In the genomic region with DNA sequence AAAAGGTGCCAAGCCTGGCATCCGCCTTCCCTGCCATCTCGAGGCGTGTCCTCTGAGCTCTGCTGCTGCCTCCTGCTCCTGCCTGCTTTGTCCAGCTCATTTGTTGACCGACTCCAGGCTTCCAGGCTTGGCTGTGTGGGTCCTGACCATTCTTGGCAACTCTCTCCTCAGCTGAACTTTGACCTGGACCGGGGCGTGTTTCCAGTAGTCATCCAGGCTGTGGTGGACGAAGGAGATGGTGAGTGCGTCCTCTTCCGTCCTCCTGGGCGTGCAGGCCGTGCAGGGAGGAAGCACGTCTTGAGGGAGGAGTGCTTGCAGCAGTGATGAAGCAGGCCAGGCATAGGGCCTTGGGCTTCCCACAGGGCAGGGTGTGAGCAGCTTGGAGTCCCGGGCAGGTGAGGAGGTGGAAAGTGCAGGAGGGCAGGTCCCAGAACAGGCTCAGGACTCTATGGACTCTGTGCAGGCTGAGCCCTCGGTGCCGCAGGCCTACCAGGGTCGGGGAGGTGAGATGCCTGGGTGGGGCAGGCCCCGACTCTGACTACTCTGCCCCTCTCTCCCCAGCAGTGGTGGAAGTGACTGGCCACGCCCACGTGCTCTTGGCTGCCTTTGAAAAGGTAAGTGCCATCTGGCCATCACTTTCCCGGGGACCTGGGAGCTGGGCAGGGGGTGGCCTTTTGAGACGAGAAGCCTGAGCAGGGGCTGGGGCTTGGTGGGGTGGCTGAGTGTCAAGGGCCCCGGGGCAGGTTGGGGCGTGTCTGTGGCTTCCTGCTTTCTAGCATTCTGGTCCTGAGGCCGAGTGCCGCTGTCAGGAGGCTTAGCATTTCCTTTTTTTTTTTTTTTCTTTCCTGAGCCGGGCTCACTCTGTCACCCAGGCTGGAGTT, we compare ENCODE assay signal across 9 cellular contexts. TPM values are rescaled to one million over a fixed set of nuclear protein-coding genes. Genes with fewer than 3 reads are reported as not detected.
DNase-seq lines count a peak whose midpoint lies in the region; ATAC-seq and TF ChIP-seq lines count a peak whose summit lies in the region.
"Had no signal": no experiment of that assay in that cellular context is flagged by ENCODE, and none has a peak within 500 bp of the region (broad histone marks: within the 10 kb centered on the region; RNA-seq: fewer than 3 reads in every experiment).

No MANE protein-coding gene starts in this region.

- H2BK120ac ChIP-seq in mesenchymal stem cell (ENCODE audit: low read depth, low read length): no peak overlapping the region

- H2AK5ac ChIP-seq in mesenchymal stem cell (ENCODE audit: low read length, severe bottlenecking): no peak overlapping the region

- no peaks in the 10 kb centered on the region for H3K9me3 Mint-ChIP-seq in CD4-positive, CD25-positive, alpha-beta regulatory T cell

- peaks cover 4% of the 10 kb centered on the region for H3K36me3 Mint-ChIP-seq in CD4-positive, CD25-positive, alpha-beta regulatory T cell

- no peak for TF ChIP-seq POLR2A in heart left ventricle (IDR thresholded peaks at IDR 0.05)

- H3K4me1 ChIP-seq in CD4-positive, CD25-positive, alpha-beta regulatory T cell (ENCODE audit: control insufficient read depth, insufficient read depth, low read length, poor library complexity, severe bottlenecking): peaks cover 42% of the 10 kb centered on the region
- H3K4me1 ChIP-seq in heart left ventricle (peaks cover 0 to 45% (median 23%) of the 10 kb centered on the region in 12 donors), mesenchymal stem cell (ENCODE audit: control insufficient read depth, insufficient read depth, low read depth, low read length) (peaks cover 24% of the 10 kb centered on the region)
- H3K4me1 ChIP-seq: SJSA1 had no signal

- H3K4me3 Mint-ChIP-seq in CD4-positive, CD25-positive, alpha-beta regulatory T cell: peak overlapping the region; percentile 66 to 82 (median 71)

- peak; percentile 78 to 83 for ATAC-seq in CD4-positive, CD25-positive, alpha-beta regulatory T cell (ENCODE audit: low read depth in 2 of 2)
- ATAC-seq in heart left ventricle (peak in 3 of 4 donors; percentile 46 to 51 (median 50)), HG02981 (IDR thresholded peaks at IDR 0.05; ENCODE audit: unreplicated experiment) (no peak), HG03135 (IDR thresholded peaks at IDR 0.05; ENCODE audit: unreplicated experiment) (no peak)

- H3K9me3 ChIP-seq in CD4-positive, CD25-positive, alpha-beta regulatory T cell (ENCODE audit: control insufficient read depth in 2 of 2, low read length in 2 of 2): no peaks in the 10 kb centered on the region
- H3K9me3 ChIP-seq in heart left ventricle (no peaks in the 10 kb centered on the region), mesenchymal stem cell (ENCODE audit: control insufficient read depth, low read length) (no peaks in the 10 kb centered on the region)
- H3K9me3 ChIP-seq: SJSA1 had no signal

- H3K18ac ChIP-seq in mesenchymal stem cell (ENCODE audit: low read depth in 1 of 2, low read length in 2 of 2): no peak overlapping the region

- peak overlapping the region; percentile 75 to 92 (median 90) for H3K27ac Mint-ChIP-seq in CD4-positive, CD25-positive, alpha-beta regulatory T cell

- no peaks in the 10 kb centered on the region for H3K27me3 Mint-ChIP-seq in CD4-positive, CD25-positive, alpha-beta regulatory T cell

- no peak overlapping the region for H3K4me3 ChIP-seq in CD4-positive, CD25-positive, alpha-beta regulatory T cell (ENCODE audit: low read depth, low read length)
- H3K4me3 ChIP-seq in heart left ventricle (no peak overlapping the region), mesenchymal stem cell (ENCODE audit: insufficient read depth in 1 of 2, low read depth in 1 of 2, low read length in 2 of 2) (no peak overlapping the region)
- H3K4me3 ChIP-seq: SJSA1 had no signal

- H3K4me2 ChIP-seq in mesenchymal stem cell (ENCODE audit: low read length, poor library complexity, severe bottlenecking): no peak overlapping the region

- H2AFZ ChIP-seq in mesenchymal stem cell (ENCODE audit: low read depth, low read length): no peak overlapping the region

- H3K9ac ChIP-seq in mesenchymal stem cell (ENCODE audit: low read length): no peak overlapping the region

- intact Hi-C loops in heart left ventricle (cut with DNase I): no loop called here

- no peak for TF ChIP-seq CTCF in heart left ventricle (IDR thresholded peaks at IDR 0.05)

- H2BK15ac ChIP-seq in mesenchymal stem cell (ENCODE audit: low read depth, poor library complexity, severe bottlenecking): no peak overlapping the region

- peak overlapping the region; percentile 70 for H3K27ac ChIP-seq in CD4-positive, CD25-positive, alpha-beta regulatory T cell (ENCODE audit: insufficient read depth, low read length, poor library complexity, severe bottlenecking)
- H3K27ac ChIP-seq in heart left ventricle: peak overlapping the region in 4 of 12 donors; percentile 20 to 77 (median 29)
- no peak overlapping the region for H3K27ac ChIP-seq in mesenchymal stem cell (ENCODE audit: low read length, poor library complexity, severe bottlenecking)
- H3K27ac ChIP-seq: SJSA1 had no signal

- peak; percentile 19 to 83 (median 49) for DNase-seq in CD4-positive, CD25-positive, alpha-beta regulatory T cell
- DNase-seq in MV-4-11 (lab: John Stamatoyannopoulos, UW) (peak; percentile 80), heart left ventricle (peak in 3 of 5 donors; percentile 42 to 74 (median 56)), mesenchymal stem cell (no peak)
- DNase-seq in activated CD8-positive, alpha-beta memory T cell treated with anti-CD3 and anti-CD28 coated beads, Interleukin-2, amount 50 U/mL, for 1 hour (ENCODE audit: extremely low read depth): peak; percentile 11
- DNase-seq in stimulated activated CD8-positive, alpha-beta memory T cell treated with anti-CD3 and anti-CD28 coated beads, Interleukin-7, amount 100 ng/mL, for 24 hours (ENCODE audit: low read depth): peak; percentile 31

- no peak overlapping the region for H3K4ac ChIP-seq in mesenchymal stem cell (ENCODE audit: low read depth in 1 of 2, low read length in 2 of 2)

- H3K23ac ChIP-seq in mesenchymal stem cell (ENCODE audit: low read length in 2 of 2): no peak overlapping the region

- no peak overlapping the region for H2BK5ac ChIP-seq in mesenchymal stem cell (ENCODE audit: low read depth, low read length, poor library complexity, severe bottlenecking)

- WGBS in heart left ventricle, 4 donors: 61 to 72% (median 63%) methylated on average over 24 to 26 of the region's 26 CpGs
- WGBS in mesenchymal stem cell: 91% methylated on average over 26 of the region's 26 CpGs

- H4K91ac ChIP-seq in mesenchymal stem cell (ENCODE audit: low read length): no peak overlapping the region

- H3K14ac ChIP-seq in mesenchymal stem cell (ENCODE audit: low read length in 2 of 2): no peak overlapping the region

- no peak overlapping the region for H4K8ac ChIP-seq in mesenchymal stem cell (ENCODE audit: low read length)

- H2BK12ac ChIP-seq in mesenchymal stem cell (ENCODE audit: low read length in 2 of 2): no peak overlapping the region

- no peaks in the 10 kb centered on the region for H3K27me3 ChIP-seq in CD4-positive, CD25-positive, alpha-beta regulatory T cell (ENCODE audit: control insufficient read depth, insufficient read depth, low read length)
- no peaks in the 10 kb centered on the region for H3K27me3 ChIP-seq in heart left ventricle
- no peaks in the 10 kb centered on the region for H3K27me3 ChIP-seq in mesenchymal stem cell (ENCODE audit: control insufficient read depth in 1 of 2, insufficient read depth in 1 of 2, low read length in 2 of 2)
- H3K27me3 ChIP-seq: SJSA1 had no signal

- H3K36me3 ChIP-seq in CD4-positive, CD25-positive, alpha-beta regulatory T cell (ENCODE audit: control insufficient read depth, insufficient read depth, low read length): peaks cover 29% of the 10 kb centered on the region
- peaks cover 0 to 67% (median 53%) of the 10 kb centered on the region in 9 donors for H3K36me3 ChIP-seq in heart left ventricle
- peaks cover 66 to 81% of the 10 kb centered on the region in 2 experiments for H3K36me3 ChIP-seq in mesenchymal stem cell (ENCODE audit: control insufficient read depth in 1 of 2, insufficient read depth in 2 of 2, low read depth in 1 of 2, low read length in 2 of 2)

- peaks cover 0 to 53% (median 18%) of the 10 kb centered on the region in 4 donors for H3K4me1 Mint-ChIP-seq in CD4-positive, CD25-positive, alpha-beta regulatory T cell

- peaks cover 43% of the 10 kb centered on the region for H3K79me1 ChIP-seq in mesenchymal stem cell (replicated peaks; ENCODE audit: low read length, poor library complexity, severe bottlenecking)

RNA-seq across cellular contexts. Expression of a gene that starts 28.6 kb away (rescaled TPM):
- total RNA-seq in CD4-positive, CD25-positive, alpha-beta regulatory T cell: 43.7 TPM
- polyA plus RNA-seq in CD4-positive, CD25-positive, alpha-beta regulatory T cell: 100 to 1,000 TPM in 1 of 4 donors, 10 to 100 TPM in 3; 77.8 to 110 (median 91.5) TPM
- 10 to 100 TPM; 33.1 to 65.2 (median 46.4) TPM for total RNA-seq in heart left ventricle
- polyA plus RNA-seq in heart left ventricle: 10 to 100 TPM; 47.5 to 51.0 TPM
- polyA plus RNA-seq in mesenchymal stem cell (2013, experiment 1 of 2): 14.8 TPM
- 16.2 TPM for polyA plus RNA-seq in mesenchymal stem cell (2013, experiment 2 of 2)

RNA-seq across cellular contexts. Expression of a gene that starts 40.2 kb away (rescaled TPM):
- total RNA-seq in CD4-positive, CD25-positive, alpha-beta regulatory T cell: 78.2 TPM
- polyA plus RNA-seq in CD4-positive, CD25-positive, alpha-beta regulatory T cell: 1 to 10 TPM; 2.5 to 4.7 (median 4.4) TPM
- total RNA-seq in heart left ventricle: 10 to 100 TPM; 28.5 to 75.0 (median 42.0) TPM
- 10 to 100 TPM; 17.9 to 36.9 TPM for polyA plus RNA-seq in heart left ventricle
- polyA plus RNA-seq in mesenchymal stem cell (2013, experiment 1 of 2): 52.4 TPM
- polyA plus RNA-seq in mesenchymal stem cell (2013, experiment 2 of 2): 48.7 TPM

RNA-seq across cellular contexts. Expression of a gene that starts 50.1 kb away (rescaled TPM):
- total RNA-seq in CD4-positive, CD25-positive, alpha-beta regulatory T cell: 53.7 TPM
- polyA plus RNA-seq in CD4-positive, CD25-positive, alpha-beta regulatory T cell: 1 to 10 TPM; 5.1 to 7.3 (median 5.4) TPM
- total RNA-seq in heart left ventricle: 10 to 100 TPM in 8 of 9 donors, 1 to 10 TPM in 1; 9.1 to 38.9 (median 18.7) TPM
- 10 to 100 TPM; 23.7 to 33.9 TPM for polyA plus RNA-seq in heart left ventricle
- polyA plus RNA-seq in mesenchymal stem cell (2013, experiment 1 of 2): 26.5 TPM
- polyA plus RNA-seq in mesenchymal stem cell (2013, experiment 2 of 2): 25.7 TPM

Comparison
In these comparisons a context has a peak if more than half of its experiments do, and no peak if none do; other contexts are left out.
1. ATAC-seq: peak in CD4-positive, CD25-positive, alpha-beta regulatory T cell (2 of 2) and heart left ventricle (3 of 4); none in HG02981 (single experiment) and HG03135 (single experiment).